Comparison of ENCODE assay signal across 29 cellular contexts in genomic region chr12:115492553-115492952, GRCh38.
"Had no signal": no experiment of that assay in that cellular context is flagged by ENCODE, and none has a peak within 500 bp of the region (broad histone marks: within the 10 kb centered on the region; RNA-seq: fewer than 3 reads in every experiment).

No MANE protein-coding gene starts in this region.

- DNase-seq: colonic mucosa; cortex of kidney; dermis blood vessel endothelial cell; dorsolateral prefrontal cortex; effector CD4-positive, alpha-beta T cell; effector CD8-positive, alpha-beta T cell; effector memory CD4-positive, alpha-beta T cell; effector memory CD8-positive, alpha-beta T cell; endodermal cell; erythroblast; esophagus squamous epithelium; foreskin fibroblast; foreskin keratinocyte; foreskin melanocyte; gastrocnemius medialis; glutamatergic neuron; head of caudate nucleus; heart left ventricle; heart right ventricle had no signal

- ATAC-seq: effector memory CD8-positive, alpha-beta T cell; esophagus mucosa; foreskin keratinocyte; gastrocnemius medialis; gastroesophageal sphincter; heart left ventricle; heart right ventricle had no signal

- H3K27ac Mint-ChIP-seq: dendritic cell treated with granulocyte-macrophage colony-stimulating factor and Interleukin-4, amounts not matched to agents 40 ng/mL and 50 ng/mL, for 4 days; effector memory CD8-positive, alpha-beta T cell; endodermal cell had no signal

- H3K9me3 ChIP-seq: colonic mucosa, esophagus muscularis mucosa, esophagus squamous epithelium, gastrocnemius medialis, heart left ventricle, heart right ventricle had no signal

- FAIRE-seq: colon, endometrium, endothelial cell of umbilical vein, frontal cortex had no signal

- H3K27ac ChIP-seq: colonic mucosa, coronary artery, dorsolateral prefrontal cortex, epithelial cell of prostate, esophagus muscularis mucosa, esophagus squamous epithelium, foreskin keratinocyte, gastrocnemius medialis, gastroesophageal sphincter, heart left ventricle, heart right ventricle had no signal

- H3K4me3 Mint-ChIP-seq: dendritic cell treated with granulocyte-macrophage colony-stimulating factor and Interleukin-4, amounts not matched to agents 40 ng/mL and 50 ng/mL, for 4 days; effector memory CD8-positive, alpha-beta T cell; endodermal cell had no signal

- H3K36me3 ChIP-seq: colonic mucosa, esophagus muscularis mucosa, esophagus squamous epithelium, gastrocnemius medialis, gastroesophageal sphincter, heart left ventricle, heart right ventricle had no signal

- H3K27me3 ChIP-seq: colonic mucosa, dorsolateral prefrontal cortex, esophagus squamous epithelium, foreskin keratinocyte, gastrocnemius medialis, heart left ventricle had no signal

- H3K4me1 ChIP-seq: colonic mucosa, esophagus muscularis mucosa, esophagus squamous epithelium, foreskin keratinocyte, gastrocnemius medialis, gastroesophageal sphincter, heart right ventricle had no signal

- H3K27me3 Mint-ChIP-seq: dendritic cell treated with granulocyte-macrophage colony-stimulating factor and Interleukin-4, amounts not matched to agents 40 ng/mL and 50 ng/mL, for 4 days; effector memory CD8-positive, alpha-beta T cell had no signal

- H3K9me3 Mint-ChIP-seq: dendritic cell treated with granulocyte-macrophage colony-stimulating factor and Interleukin-4, amounts not matched to agents 40 ng/mL and 50 ng/mL, for 4 days; endodermal cell had no signal

- H3K4me3 ChIP-seq: colonic mucosa, coronary artery, dorsolateral prefrontal cortex, esophagus muscularis mucosa, esophagus squamous epithelium, gastrocnemius medialis, gastroesophageal sphincter, heart left ventricle, heart right ventricle had no signal
